ENCODE assay signal across 23 cellular contexts in genomic region chr11:130536106-130537040, GRCh38.
DNase-seq lines count a peak whose midpoint lies in the region; ATAC-seq, FAIRE-seq and TF ChIP-seq lines count a peak whose summit lies in the region.
"Had no signal": no experiment of that assay in that cellular context is flagged by ENCODE, and none has a peak within 500 bp of the region (broad histone marks: within the 10 kb centered on the region; RNA-seq: fewer than 3 reads in every experiment).

No MANE protein-coding gene starts in this region.

- in situ Hi-C loops in IMR-90 (cut with MboI; ENCODE audit: low sequenced_read_pairs): no loop called here

- H3K4me3 ChIP-seq in IMR-90 (ENCODE audit: insufficient read depth, low read depth, low read length) (no peak overlapping the region), fibroblast of the aortic adventitia (ENCODE audit: low read depth, low read length) (no peak overlapping the region)
- H3K4me3 ChIP-seq: adrenal gland, PC-9, suprapubic skin had no signal

- TF ChIP-seq CTCF in IMR-90 (conservative IDR thresholded peaks at IDR 0.05; ENCODE audit: low read depth, low read length) (no peak), fibroblast of the aortic adventitia (IDR thresholded peaks at IDR 0.05; ENCODE audit: insufficient read depth, low read length) (no peak)

- no peak overlapping the region for H3K9ac ChIP-seq in IMR-90 (ENCODE audit: low read depth, low read length)

- H3K36me3 ChIP-seq in IMR-90 (ENCODE audit: control insufficient read depth, insufficient read depth, low read length): no peaks in the 10 kb centered on the region
- H3K36me3 ChIP-seq: adrenal gland, suprapubic skin, WERI-Rb-1 had no signal

- intact Hi-C loops in IMR-90 (cut with micrococcal nuclease) (no loop called here), sciatic nerve (cut with DNase I) (no loop called here)

- no peak overlapping the region for H3K18ac ChIP-seq in IMR-90 (ENCODE audit: low read depth, low read length)

- H3K27ac ChIP-seq in IMR-90 (ENCODE audit: insufficient read depth, low read length): no peak overlapping the region
- H3K27ac ChIP-seq: adrenal gland, PC-9, suprapubic skin, WERI-Rb-1 had no signal

- H4K5ac ChIP-seq in IMR-90 (ENCODE audit: low read depth, low read length): no peak overlapping the region

- peak overlapping the region; percentile 23; the same call in 1 of the 2 replicates for H4K91ac ChIP-seq in IMR-90 (ENCODE audit: insufficient read depth, low read depth, low read length)

- peak overlapping the region; percentile 1; the same call in 1 of the 2 replicates for H2BK120ac ChIP-seq in IMR-90 (ENCODE audit: low read depth, low read length)

- no peaks in the 10 kb centered on the region for H3K79me1 ChIP-seq in IMR-90 (ENCODE audit: low read depth in 1 of 2, low read length in 2 of 2)

- H3K23ac ChIP-seq in IMR-90 (ENCODE audit: low read depth, low read length): no peak overlapping the region; the same call in 1 of the 2 replicates

- no peak overlapping the region for H2BK5ac ChIP-seq in IMR-90 (ENCODE audit: low read depth, low read length, poor library complexity, severe bottlenecking)

- CTCF ChIA-PET in IMR-90 (lab: Yijun Ruan, JAX): interaction anchor here (0.6 to 0.8 kb wide), 2 partner anchors 24 to 110 kb away, joined by 3 read pairs; no protein-coding TSS in a partner anchor

- no peaks in the 10 kb centered on the region for H3K9me3 ChIP-seq in IMR-90 (ENCODE audit: control insufficient read depth, insufficient read depth, low read length)
- H3K9me3 ChIP-seq: adrenal gland, suprapubic skin had no signal

- no peaks in the 10 kb centered on the region for H4K20me1 ChIP-seq in IMR-90 (ENCODE audit: insufficient read depth, low read length)

- H2BK20ac ChIP-seq in IMR-90 (ENCODE audit: low read depth, low read length): no peak overlapping the region; the same call in 1 of the 2 replicates

- ATAC-seq in IMR-90 (ENCODE audit: low read depth) (peak; percentile 46), sciatic nerve (peak; percentile 63)
- ATAC-seq: CD8-positive, alpha-beta T cell; left lobe of liver; T-helper 17 cell had no signal

- TF ChIP-seq POLR2A in IMR-90 (IDR thresholded peaks at IDR 0.05; ENCODE audit: low read depth, low read length) (no peak), GM12892 (IDR thresholded peaks at IDR 0.05; ENCODE audit: low read depth, low read length) (no peak)

- peaks cover 3% of the 10 kb centered on the region; the same call in 1 of the 2 replicates for H3K9me1 ChIP-seq in IMR-90 (ENCODE audit: insufficient read depth, low read length)

- no peak overlapping the region for H3K14ac ChIP-seq in IMR-90 (replicated peaks; ENCODE audit: low read depth, low read length)

- no peaks in the 10 kb centered on the region; the same call in 1 of the 2 replicates for H3K4me1 ChIP-seq in IMR-90 (ENCODE audit: control insufficient read depth, insufficient read depth, low read length)
- H3K4me1 ChIP-seq: adrenal gland had no signal

- H3K4me2 ChIP-seq in IMR-90 (ENCODE audit: low read depth, low read length): no peak overlapping the region
- H3K4me2 ChIP-seq: PC-9 had no signal

- BruUV-seq in IMR-90 (replicated peaks; lab: Mats Ljungman, UMichigan): no TSS peak

- H3K4ac ChIP-seq in IMR-90 (ENCODE audit: low read depth, low read length): no peak overlapping the region; the same call in 1 of the 2 replicates

- peaks cover 3% of the 10 kb centered on the region for H3K27me3 ChIP-seq in IMR-90 (ENCODE audit: control insufficient read depth, insufficient read depth, low read length)
- H3K27me3 ChIP-seq: adrenal gland, suprapubic skin had no signal

- peak overlapping the region; percentile 65 for H2AFZ ChIP-seq in IMR-90 (replicated peaks; ENCODE audit: low read length, poor library complexity)
- H2AFZ ChIP-seq: PC-9 had no signal

- peak overlapping the region; percentile 45 for H2AK9ac ChIP-seq in IMR-90 (replicated peaks; ENCODE audit: low read depth, low read length, poor library complexity)

- POLR2A ChIA-PET in IMR-90 (lab: Charles Lee; ENCODE audit: unreplicated experiment): interaction anchor here (0.6 kb wide), 1 partner anchor 154 kb away, joined by 3 read pairs; no protein-coding TSS in a partner anchor

- H2AK5ac ChIP-seq in IMR-90 (ENCODE audit: low read depth, low read length): peak overlapping the region; percentile 84

- 85% methylated on average over 7 of the region's 11 CpGs; no CpG with 5 or more reads in 1 of the 2 experiments for WGBS in IMR-90 (ENCODE audit: extremely low coverage in 2 of 2, insufficient read length in 1 of 2), 2 experiments

- no peak for TF ChIP-seq RAD21 in IMR-90 (IDR thresholded peaks at IDR 0.05; ENCODE audit: low read length)

- no peak for FAIRE-seq in GM12892 (lab: Jason Lieb, UNC)

- dilution Hi-C loops in IMR-90 (cut with HindIII; ENCODE audit: low sequenced_read_pairs, unreplicated experiment): no loop called here

- peak overlapping the region; percentile 68; the same call in 1 of the 3 replicates for H2BK15ac ChIP-seq in IMR-90 (ENCODE audit: low read depth, low read length)

- no peak overlapping the region for H4K8ac ChIP-seq in IMR-90 (ENCODE audit: low read depth in 2 of 2, low read length in 2 of 2)

- DNase-seq in IMR-90: peak; percentile 30
- peak; percentile 24 for DNase-seq in amniotic epithelial cell (ENCODE audit: low read depth)
- peak; percentile 87 for DNase-seq in fibroblast of the aortic adventitia (ENCODE audit: low read depth)
- DNase-seq in sciatic nerve (ENCODE audit: low spot score): no peak
- DNase-seq in stimulated activated naive CD4-positive, alpha-beta T cell treated with Interleukin-2 at 50 U/mL for 16 hours (lab: John Stamatoyannopoulos, UW): no peak
- DNase-seq in MV-4-11 (lab: John Stamatoyannopoulos, UW): no peak
- DNase-seq in GM12892 (ENCODE audit: insufficient read length): no peak
- DNase-seq: activated CD4-positive, alpha-beta memory T cell treated with anti-CD3 and anti-CD28 coated beads for 36 hours; activated gamma-delta T cell treated with Interleukin-2 at 50 U/mL for 16 hours; activated T-cell treated with anti-CD3 and anti-CD28 coated beads for 4 hours; adrenal gland; CD8-positive, alpha-beta T cell; central memory CD4-positive, alpha-beta T cell; DMS153; GF-D8; glutamatergic neuron; NCI-H2227 treated with DMSO at 0.1 percent for 48 hours; stimulated activated CD8-positive, alpha-beta memory T cell treated with anti-CD3 and anti-CD28 coated beads, Interleukin-4, amount 100 ng/mL, for 48 hours; T-helper 17 cell; WERI-Rb-1 had no signal

- H3K56ac ChIP-seq in IMR-90 (ENCODE audit: extremely low read depth, insufficient read depth, low read length): no peak overlapping the region

TF ChIP-seq in IMR-90, 13 proteins besides CTCF, POLR2A, EP300 and RAD21:
- peak; percentile 81 for TF ChIP-seq NFE2L2 (IDR thresholded peaks at IDR 0.05; ENCODE audit: low read depth, low read length)
- no peak for TF ChIP-seq BHLHE40 (IDR thresholded peaks at IDR 0.05; ENCODE audit: low read depth, low read length)

Comparison
In these comparisons a context has a peak if more than half of its experiments do, and no peak if none do; other contexts are left out.
1. DNase-seq: peak in IMR-90 (single experiment), amniotic epithelial cell (single experiment) and fibroblast of the aortic adventitia (single experiment); none in sciatic nerve (single experiment), stimulated activated naive CD4-positive, alpha-beta T cell treated with Interleukin-2 at 50 U/mL for 16 hours (single experiment), MV-4-11 (single experiment) and GM12892 (single experiment).